Comparison of ENCODE assay signal across 8 cellular contexts in the genomic region with DNA sequence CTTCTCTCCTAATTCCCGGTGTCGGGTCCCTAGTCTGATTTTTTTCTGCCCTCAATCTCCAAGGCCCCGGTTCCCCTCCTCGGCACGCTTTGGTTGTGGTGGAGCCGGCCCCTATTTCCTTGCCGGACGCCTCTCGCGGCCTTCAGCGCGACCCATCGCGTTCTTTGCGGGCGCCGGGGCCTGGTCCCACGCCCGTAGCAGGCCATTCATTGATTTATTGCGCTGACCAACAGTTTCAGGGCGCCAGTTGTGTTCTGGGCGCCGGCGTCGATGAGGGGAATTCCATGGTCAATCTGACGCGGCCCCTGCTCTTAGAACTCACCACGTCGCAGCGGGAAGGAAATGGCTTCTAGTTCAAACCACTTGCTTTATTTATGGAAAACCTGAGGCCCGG. TPM values are rescaled to one million over a fixed set of nuclear protein-coding genes. Genes with fewer than 3 reads are reported as not detected.
DNase-seq lines count a peak whose midpoint lies in the region; ATAC-seq, FAIRE-seq and TF ChIP-seq lines count a peak whose summit lies in the region.

No MANE protein-coding gene starts in this region.

- ATAC-seq in GM21390 (IDR thresholded peaks at IDR 0.05; ENCODE audit: unreplicated experiment): peak; percentile 13

- H4K20me1 ChIP-seq in mammary epithelial cell (ENCODE audit: insufficient read depth, low read length): no peaks in the 10 kb centered on the region

- no peaks in the 10 kb centered on the region for H3K27me3 ChIP-seq in mammary epithelial cell (ENCODE audit: insufficient read depth, low read length)

- peak overlapping the region; percentile 88 for H2AFZ ChIP-seq in mammary epithelial cell (ENCODE audit: low read depth, low read length)

- under 1% methylated on average over 18 of the region's 31 CpGs for WGBS in mammary epithelial cell (ENCODE audit: low coverage, missing lambda C conversion rate)

- no peak for FAIRE-seq in HTR-8/SVneo (lab: Jason Lieb, UNC)

- TF ChIP-seq CTCF in VCaP (conservative IDR thresholded peaks at IDR 0.05): no peak
- no peak for TF ChIP-seq CTCF in mammary epithelial cell (conservative IDR thresholded peaks at IDR 0.05 in 1 of 2, IDR thresholded peaks at IDR 0.05 in 1 of 2; ENCODE audit: extremely low read depth in 1 of 2, insufficient read depth in 1 of 2, low read depth in 1 of 2, low read length in 2 of 2)

- peaks cover 26% of the 10 kb centered on the region for H3K4me1 ChIP-seq in mammary epithelial cell (ENCODE audit: insufficient read depth, low read length)

- H3K4me3 ChIP-seq in mammary epithelial cell (replicated peaks in 1 of 3; ENCODE audit: insufficient read depth in 1 of 3, low read depth in 2 of 3, low read length in 3 of 3): peak overlapping the region; percentile 58 to 94 (median 77)

- dilution Hi-C loops in mammary epithelial cell (cut with HindIII; ENCODE audit: low sequenced_read_pairs): loop anchor here (5.0 kb wide), 1 partner anchor 92 kb away; no protein-coding TSS in a partner anchor

- TSS peak; percentile 30 for BruUV-seq in mammary epithelial cell (replicated peaks; lab: Mats Ljungman, UMichigan)

- H3K27ac ChIP-seq in VCaP (peak overlapping the region; percentile 86), mammary epithelial cell (ENCODE audit: insufficient read depth, low read depth, low read length) (peak overlapping the region; percentile 96)

- peaks cover 7% of the 10 kb centered on the region for H3K36me3 ChIP-seq in mammary epithelial cell (ENCODE audit: insufficient read depth, low read length)

- in situ Hi-C loops in Caki2 (cut with HindIII; ENCODE audit: low pct_unique_long_range_greater_than_20kb, low sequenced_read_pairs) (no loop called here), mammary epithelial cell (cut with MboI; ENCODE audit: low sequenced_read_pairs in 2 of 2) (no loop called here)

- DNase-seq in Caki2 (ENCODE audit: low read depth): peak; percentile 66
- DNase-seq in HTR-8/SVneo (ENCODE audit: insufficient read length, low spot score): peak; percentile 32
- peak; percentile 76 for DNase-seq in mammary epithelial cell
- DNase-seq in kidney glomerular epithelial cell (lab: John Stamatoyannopoulos, UW): peak; percentile 37
- peak; percentile 36 to 46 for DNase-seq in stimulated activated CD4-positive, alpha-beta T cell treated with anti-CD3 and anti-CD28 coated beads, Interleukin-1b, Interleukin-23, amount 100 ng/mL, for 4 hours (ENCODE audit: low read depth in 2 of 2)
- no peak for DNase-seq in SK-N-DZ (ENCODE audit: low spot score)

- CTCF ChIA-PET in mammary epithelial cell (lab: Charles Lee; ENCODE audit: low non-redundant PET): no interaction called here

- intact Hi-C loops in mammary epithelial cell (cut with micrococcal nuclease): loop anchor here (1.0 to 2.0 kb wide), 2 partner anchors 79 to 172 kb away; no protein-coding TSS in a partner anchor

- no peaks in the 10 kb centered on the region for H3K9me3 ChIP-seq in mammary epithelial cell (replicated peaks; ENCODE audit: insufficient read depth, low read length)

- peaks cover 95% of the 10 kb centered on the region for H3K79me2 ChIP-seq in mammary epithelial cell (ENCODE audit: insufficient read depth, low read length)

- H3K9ac ChIP-seq in mammary epithelial cell (ENCODE audit: insufficient read depth, low read length): peak overlapping the region; percentile 99

- H3K4me2 ChIP-seq in mammary epithelial cell (ENCODE audit: insufficient read depth, low read depth, low read length): peak overlapping the region; percentile 96

RNA-seq across cellular contexts. Expression of gene CNOT9, which starts 0.4 kb away (rescaled TPM):
- 46.7 and 69.8 TPM in 2 replicates for total RNA-seq in Caki2 (2014; rRNA removed; shearing (Covaris generic); ENCODE audit: low replicate concordance)
- total RNA-seq in mammary epithelial cell: 10 to 100 TPM; 39.8 to 53.3 TPM
- 46.5 TPM for polyA plus RNA-seq in mammary epithelial cell
- 82.1 TPM for polyA minus RNA-seq in mammary epithelial cell
- 67.4 and 68.5 TPM in 2 replicates for polyA plus RNA-seq in SK-N-DZ (2014; cell fraction: cytosol; rRNA removed)
- polyA plus RNA-seq in SK-N-DZ (2014; cell fraction: nucleus; rRNA removed): 92.0 and 102 TPM in 2 replicates

RNA-seq across cellular contexts. Expression of gene USP37, which starts 0.9 kb away (rescaled TPM):
- 9.5 and 11.5 TPM in 2 replicates for total RNA-seq in Caki2 (2014; rRNA removed; shearing (Covaris generic); ENCODE audit: low replicate concordance)
- total RNA-seq in mammary epithelial cell: 10 to 100 TPM; 10.7 to 14.6 TPM
- 3.3 TPM for polyA plus RNA-seq in mammary epithelial cell
- 13.7 TPM for polyA minus RNA-seq in mammary epithelial cell
- polyA plus RNA-seq in SK-N-DZ (2014; cell fraction: cytosol; rRNA removed): 12.6 and 15.5 TPM in 2 replicates
- polyA plus RNA-seq in SK-N-DZ (2014; cell fraction: nucleus; rRNA removed): 12.1 and 17.8 TPM in 2 replicates

RNA-seq across cellular contexts. Expression of gene PLCD4, which starts 38.7 kb away (rescaled TPM):
- 4.3 and 11.9 TPM in 2 replicates for total RNA-seq in Caki2 (2014; rRNA removed; shearing (Covaris generic); ENCODE audit: low replicate concordance)
- 1 to 10 TPM; 1.8 to 5.4 TPM for total RNA-seq in mammary epithelial cell
- 2.8 TPM for polyA plus RNA-seq in mammary epithelial cell
- polyA minus RNA-seq in mammary epithelial cell: 20.9 TPM
- 0.16 TPM in 1 of 2 replicates, not detected in the other for polyA plus RNA-seq in SK-N-DZ (2014; cell fraction: cytosol; rRNA removed)
- polyA plus RNA-seq in SK-N-DZ (2014; cell fraction: nucleus; rRNA removed): 0.39 and 0.63 TPM in 2 replicates
